Comparison of ENCODE assay signal across 12 cellular contexts in genomic region chr2:136051001-136051724, GRCh38.
DNase-seq lines count a peak whose midpoint lies in the region; ATAC-seq, FAIRE-seq and TF ChIP-seq lines count a peak whose summit lies in the region.
"Had no signal": no experiment of that assay in that cellular context is flagged by ENCODE, and none has a peak within 500 bp of the region (broad histone marks: within the 10 kb centered on the region; RNA-seq: fewer than 3 reads in every experiment).

No MANE protein-coding gene starts in this region.

- H3K36me3 ChIP-seq in upper lobe of left lung: no peaks in the 10 kb centered on the region
- H3K36me3 ChIP-seq: vagina had no signal

- H3K27me3 ChIP-seq in upper lobe of left lung: no peaks in the 10 kb centered on the region
- H3K27me3 ChIP-seq: vagina had no signal

- intact Hi-C loops in activated T-helper 2 cell treated with anti-CD3 and anti-CD28 coated beads, Interferon-gamma antibody, Interleukin-2, Interleukin-4, amounts not matched to agents 10 μg/mL and 5 μg/mL and 100 μg/mL, durations not matched to agents 14 hours and 24 hours and 36 hours (cut with micrococcal nuclease): loop anchor here (2.0 kb wide), 1 partner anchor 42 kb away; no protein-coding TSS in a partner anchor
- intact Hi-C loops in left ventricle myocardium superior (cut with micrococcal nuclease): no loop called here

- H3K27me3 Mint-ChIP-seq in activated T-helper 2 cell treated with anti-CD3 and anti-CD28 coated beads, Interferon-gamma antibody, Interleukin-2, Interleukin-4, amounts not matched to agents 10 μg/mL and 5 μg/mL and 100 μg/mL, durations not matched to agents 14 hours and 24 hours and 36 hours (ENCODE audit: low read depth): no peaks in the 10 kb centered on the region
- H3K27me3 Mint-ChIP-seq: IgD-negative memory B cell had no signal

- peak; percentile 76 for FAIRE-seq in GM18507 (lab: Jason Lieb, UNC)

- no peak for TF ChIP-seq EP300 in upper lobe of left lung (IDR thresholded peaks at IDR 0.05)

- H3K4me1 Mint-ChIP-seq in activated T-helper 2 cell treated with anti-CD3 and anti-CD28 coated beads, Interferon-gamma antibody, Interleukin-2, Interleukin-4, amounts not matched to agents 10 μg/mL and 5 μg/mL and 100 μg/mL, durations not matched to agents 14 hours and 24 hours and 36 hours (ENCODE audit: low read depth): peaks cover 72% of the 10 kb centered on the region

- TF ChIP-seq POLR2A in upper lobe of left lung (IDR thresholded peaks at IDR 0.05): no peak

- 66 to 69% methylated on average over 2 of the region's 2 CpGs for WGBS in upper lobe of left lung, 2 donors

- H3K4me1 ChIP-seq in upper lobe of left lung: no peaks in the 10 kb centered on the region
- H3K4me1 ChIP-seq: vagina had no signal

- no peaks in the 10 kb centered on the region for H3K9me3 ChIP-seq in upper lobe of left lung
- H3K9me3 ChIP-seq: vagina had no signal

- H3K4me3 Mint-ChIP-seq in activated T-helper 2 cell treated with anti-CD3 and anti-CD28 coated beads, Interferon-gamma antibody, Interleukin-2, Interleukin-4, amounts not matched to agents 10 μg/mL and 5 μg/mL and 100 μg/mL, durations not matched to agents 14 hours and 24 hours and 36 hours (ENCODE audit: low read depth): peak overlapping the region; percentile 10

- peaks cover 3% of the 10 kb centered on the region for H3K9me3 Mint-ChIP-seq in activated T-helper 2 cell treated with anti-CD3 and anti-CD28 coated beads, Interferon-gamma antibody, Interleukin-2, Interleukin-4, amounts not matched to agents 10 μg/mL and 5 μg/mL and 100 μg/mL, durations not matched to agents 14 hours and 24 hours and 36 hours

- no peak overlapping the region for H3K4me3 ChIP-seq in upper lobe of left lung
- H3K4me3 ChIP-seq: vagina had no signal

- DNase-seq in GM18507 (ENCODE audit: extremely low spot score, insufficient read length, low read depth): no peak
- DNase-seq in activated T-helper 2 cell treated with anti-CD3 and anti-CD28 coated beads, Interferon-gamma antibody, Interleukin-2, Interleukin-4, amounts not matched to agents 10 μg/mL and 5 μg/mL and 100 μg/mL, durations not matched to agents 14 hours and 24 hours and 36 hours (ENCODE audit: low spot score): peak; percentile 22
- no peak for DNase-seq in upper lobe of left lung
- no peak for DNase-seq in SHP77 treated with DMSO at 0.1 percent for 48 hours (lab: John Stamatoyannopoulos, UW)
- DNase-seq in DMS 273 (lab: John Stamatoyannopoulos, UW; ENCODE audit: unreplicated experiment): no peak
- DNase-seq in left ventricle myocardium superior: no peak
- DNase-seq: aorta, NCI-H774 had no signal

- H3K27ac ChIP-seq in upper lobe of left lung: no peak overlapping the region
- H3K27ac ChIP-seq: vagina had no signal

- TF ChIP-seq CTCF in upper lobe of left lung (IDR thresholded peaks at IDR 0.05): no peak

- ATAC-seq in GM21390 (IDR thresholded peaks at IDR 0.05; ENCODE audit: unreplicated experiment) (peak; percentile 40), HG03135 (IDR thresholded peaks at IDR 0.05; ENCODE audit: unreplicated experiment) (peak; percentile 53), upper lobe of left lung (ENCODE audit: low FRiP score in 2 of 2) (no peak), left ventricle myocardium superior (no peak)

- H3K36me3 Mint-ChIP-seq in activated T-helper 2 cell treated with anti-CD3 and anti-CD28 coated beads, Interferon-gamma antibody, Interleukin-2, Interleukin-4, amounts not matched to agents 10 μg/mL and 5 μg/mL and 100 μg/mL, durations not matched to agents 14 hours and 24 hours and 36 hours (ENCODE audit: low read depth): peaks cover 13% of the 10 kb centered on the region
- H3K36me3 Mint-ChIP-seq: IgD-negative memory B cell had no signal

- peak overlapping the region; percentile 91 for H3K27ac Mint-ChIP-seq in activated T-helper 2 cell treated with anti-CD3 and anti-CD28 coated beads, Interferon-gamma antibody, Interleukin-2, Interleukin-4, amounts not matched to agents 10 μg/mL and 5 μg/mL and 100 μg/mL, durations not matched to agents 14 hours and 24 hours and 36 hours

Comparison
In these comparisons a context has a peak if more than half of its experiments do, and no peak if none do; other contexts are left out.
1. ATAC-seq: peak in GM21390 (single experiment) and HG03135 (single experiment); none in upper lobe of left lung (0 of 2) and left ventricle myocardium superior (single experiment).